Comparison of ENCODE assay signal across 1 cellular context in genomic region chr7:13920053-13920697, GRCh38.
TF ChIP-seq lines count a peak whose summit lies in the region.

No MANE protein-coding gene starts in this region.

TF ChIP-seq in K562, 482 proteins besides CTCF, POLR2A, EP300 and RAD21 (continued from another document):
- TF ChIP-seq MLLT1 (IDR thresholded peaks at IDR 0.05) (no peak), TARDBP (IDR thresholded peaks at IDR 0.05) (no peak), CBFA2T3 (IDR thresholded peaks at IDR 0.05) (no peak), MEIS2 (IDR thresholded peaks at IDR 0.05; ENCODE audit: partially characterized antibody) (peak; percentile 92), MTA1 (IDR thresholded peaks at IDR 0.05; ENCODE audit: borderline replicate concordance) (peak; percentile 33; the same call in 1 of the 2 replicates), FOXK2 (conservative IDR thresholded peaks at IDR 0.05 in 1 of 2, IDR thresholded peaks at IDR 0.05 in 1 of 2; ENCODE audit: low read depth in 2 of 2) (peak; percentile 19 to 51; a peak in 2 of 4 replicates), JUND (IDR thresholded peaks at IDR 0.05; ENCODE audit: borderline replicate concordance, low read depth, low read length) (no peak), JUND (tag; IDR thresholded peaks at IDR 0.05; ENCODE audit: borderline replicate concordance, low read depth, low read length) (peak; percentile 30; the same call in 2 of the 3 replicates), TEAD2 (tag; IDR thresholded peaks at IDR 0.05) (peak; percentile 52; the same call in 1 of the 2 replicates), FOSL1 (tag; conservative IDR thresholded peaks at IDR 0.05) (0 out of 2 replicates have a peak, but pooled peaks have one; percentile 17), PKNOX1 (IDR thresholded peaks at IDR 0.05) (peak; percentile 70), TEAD4 (IDR thresholded peaks at IDR 0.05; ENCODE audit: low read length) (no peak), TEAD4 (CRISPR knock-in tag; IDR thresholded peaks at IDR 0.05; ENCODE audit: borderline replicate concordance) (no peak), UBTF (IDR thresholded peaks at IDR 0.05; ENCODE audit: borderline replicate concordance in 1 of 2, low read depth in 2 of 2, low read length in 2 of 2) (no peak), SPI1 (IDR thresholded peaks at IDR 0.05; ENCODE audit: borderline replicate concordance, low read depth, low read length) (peak; percentile 26; the same call in 1 of the 2 replicates), ZFP30 (CRISPR knock-in tag; IDR thresholded peaks at IDR 0.05; ENCODE audit: borderline replicate concordance) (no peak), TFAP4 (CRISPR knock-in tag; IDR thresholded peaks at IDR 0.05; ENCODE audit: borderline replicate concordance) (peak; percentile 54; the same call in 1 of the 2 replicates), MXD1 (CRISPR knock-in tag; IDR thresholded peaks at IDR 0.05; ENCODE audit: borderline replicate concordance, poor library complexity, severe bottlenecking) (no peak), PBX2 (CRISPR knock-in tag; IDR thresholded peaks at IDR 0.05; ENCODE audit: low read depth) (no peak), PBX2 (tag; conservative IDR thresholded peaks at IDR 0.05; ENCODE audit: low read depth) (peak; percentile 95), POLR2G (IDR thresholded peaks at IDR 0.05; ENCODE audit: low read depth, low read length) (no peak)
